In the genomic region with DNA sequence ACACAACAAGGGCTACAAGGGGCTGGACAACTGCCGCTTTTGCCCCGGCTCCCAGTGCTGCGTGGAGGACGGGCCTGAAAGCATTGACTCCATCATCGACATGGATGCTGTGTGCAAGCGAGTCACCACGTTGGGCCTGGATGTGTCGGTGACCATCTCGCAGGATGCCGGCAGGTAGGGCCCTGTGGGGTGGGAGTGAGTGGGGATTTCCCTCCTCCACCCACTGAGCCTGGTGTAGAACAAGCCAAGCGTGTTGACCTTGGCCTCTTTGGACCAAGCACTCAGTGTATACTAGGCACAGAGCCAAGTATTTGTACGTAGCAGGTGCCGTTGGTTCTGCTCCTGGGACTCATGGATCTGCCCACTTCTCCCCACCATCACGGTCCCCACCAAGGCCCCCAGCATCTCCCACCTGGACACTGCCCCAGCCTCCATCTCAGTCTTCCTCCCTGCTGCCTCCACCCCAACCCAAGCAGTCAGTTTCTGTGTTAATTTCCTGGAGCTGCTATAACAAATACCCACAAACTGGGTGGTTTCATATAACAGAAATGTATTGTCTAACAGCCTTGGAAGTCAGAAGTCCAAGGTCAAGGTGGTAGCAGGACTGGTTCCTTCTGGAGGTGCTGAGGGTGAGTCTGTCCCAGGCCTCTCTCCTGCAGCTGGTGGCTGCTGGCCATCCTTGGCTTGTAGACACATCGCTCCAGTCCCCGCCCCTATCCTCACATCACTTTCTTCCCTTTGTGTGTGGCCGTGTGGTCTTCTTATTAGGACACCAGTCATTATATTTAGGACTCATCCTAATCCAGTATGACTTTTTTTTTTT, we compare ENCODE assay signal across 22 cellular contexts. TPM values are rescaled to one million over a fixed set of nuclear protein-coding genes. Genes with fewer than 3 reads are reported as not detected.
A peak's percentile ranks its signal among the peaks of the same experiment; 100 is the strongest.
DNase-seq lines count a peak whose midpoint lies in the region; ATAC-seq and TF ChIP-seq lines count a peak whose summit lies in the region.
"Had no signal": no experiment of that assay in that cellular context is flagged by ENCODE, and none has a peak within 500 bp of the region (broad histone marks: within the 10 kb centered on the region; RNA-seq: fewer than 3 reads in every experiment).

No MANE protein-coding gene starts in this region.

- peak in 1 of 2 donors; percentile 21 for TF ChIP-seq RAD21 in liver (IDR thresholded peaks at IDR 0.05)

- POLR2A ChIA-PET in HEK293 (lab: Yijun Ruan, JAX), result no interaction called here

- H3K27ac ChIP-seq in HEK293 (ENCODE audit: extremely low read depth, low read depth, low read length) (no peak overlapping the region), VCaP (peak overlapping the region; percentile 40), liver (ENCODE audit: low read depth in 1 of 2, low read length in 2 of 2) (peak overlapping the region in 1 of 2 donors; percentile 19)
- H3K27ac ChIP-seq: heart left ventricle, sigmoid colon had no signal

- H3K9ac ChIP-seq in liver (ENCODE audit: low read depth in 1 of 2, low read length in 2 of 2), result no peak overlapping the region

- H3K9me3 ChIP-seq in HEK293 (ENCODE audit: control insufficient read depth, insufficient read depth, low read depth, low read length) (no peaks in the 10 kb centered on the region), liver (ENCODE audit: control insufficient read depth in 4 of 4, low read length in 3 of 4) (no peaks in the 10 kb centered on the region)
- H3K9me3 ChIP-seq: sigmoid colon had no signal

- H3K4me1 ChIP-seq in HEK293 (ENCODE audit: control insufficient read depth, insufficient read depth, low read length) (no peaks in the 10 kb centered on the region), liver (ENCODE audit: control insufficient read depth in 4 of 4, insufficient read depth in 4 of 4, low read length in 3 of 4) (peaks cover 6 to 11% (median 8%) of the 10 kb centered on the region in 4 donors)
- H3K4me1 ChIP-seq: sigmoid colon had no signal

- TF ChIP-seq CTCF in HEK293 (tag by site-specific recombination; IDR thresholded peaks at IDR 0.05) (no peak), VCaP (conservative IDR thresholded peaks at IDR 0.05) (no peak), liver (IDR thresholded peaks at IDR 0.05; ENCODE audit: low read depth, low read length, missing input control) (no peak)

- no peaks in the 10 kb centered on the region for H3K27me3 ChIP-seq in liver (ENCODE audit: control insufficient read depth in 4 of 4, insufficient read depth in 4 of 4, low read length in 3 of 4)
- H3K27me3 ChIP-seq: heart left ventricle, sigmoid colon, tibial artery had no signal

- ATAC-seq in GM19397 (IDR thresholded peaks at IDR 0.05; ENCODE audit: unreplicated experiment), result no peak
- ATAC-seq: HCT116 had no signal

- H3K4me3 ChIP-seq in HEK293 (ENCODE audit: low read depth, low read length) (no peak overlapping the region), liver (ENCODE audit: low read depth in 1 of 3, low read length in 3 of 3) (no peak overlapping the region)
- H3K4me3 ChIP-seq: heart left ventricle, sigmoid colon, tibial artery had no signal

- H3K36me3 ChIP-seq in HEK293 (ENCODE audit: control insufficient read depth in 2 of 2, insufficient read depth in 1 of 2, low read length in 2 of 2), result peaks cover 0 to 26% of the 10 kb centered on the region in 2 experiments; a peak in 2 of 3 replicates
- peaks cover 7 to 34% (median 21%) of the 10 kb centered on the region in 4 donors for H3K36me3 ChIP-seq in liver (ENCODE audit: control insufficient read depth in 4 of 4, insufficient read depth in 3 of 4, low read depth in 1 of 4, low read length in 3 of 4)

- intact Hi-C loops in posterior vena cava (cut with DNase I), result loop anchor here in 1 of 2 donors (10.0 kb wide), 1 partner anchor 47 kb away; no protein-coding TSS in a partner anchor

- no peak for DNase-seq in activated CD4-positive, alpha-beta T cell treated with anti-CD3 and anti-CD28 coated beads for 48 hours
- no peak for DNase-seq in posterior vena cava (ENCODE audit: low spot score)
- DNase-seq: activated CD4-positive, CD25-positive, alpha-beta regulatory T cell treated with anti-CD3 and anti-CD28 coated beads, Interleukin-2, amount 50 U/mL, for 72 hours; activated naive CD8-positive, alpha-beta T cell treated with anti-CD3 and anti-CD28 coated beads for 36 hours; CD4-positive, CD25-positive, alpha-beta regulatory T cell; endodermal cell; heart left ventricle; mammary epithelial cell; MM.1S; NCI-H226; sigmoid colon; stimulated activated naive CD4-positive, alpha-beta T cell treated with Interleukin-2 at 50 U/mL for 16 hours; T1000; tibial artery had no signal

- CTCF ChIA-PET in HEK293 (lab: Yijun Ruan, JAX), result interaction anchor here (0.6 to 0.8 kb wide), 3 partner anchors 8 to 78 kb away, joined by 3 to 5 read pairs (median 4); no protein-coding TSS in a partner anchor

- WGBS in liver, result 71% methylated on average over 17 of the region's 17 CpGs

TF ChIP-seq in HEK293, 187 proteins besides CTCF, POLR2A, EP300 and RAD21 (continues in another document):
- no peak for TF ChIP-seq SP3 (tag by site-specific recombination; IDR thresholded peaks at IDR 0.05)
- TF ChIP-seq, protein P1, sequence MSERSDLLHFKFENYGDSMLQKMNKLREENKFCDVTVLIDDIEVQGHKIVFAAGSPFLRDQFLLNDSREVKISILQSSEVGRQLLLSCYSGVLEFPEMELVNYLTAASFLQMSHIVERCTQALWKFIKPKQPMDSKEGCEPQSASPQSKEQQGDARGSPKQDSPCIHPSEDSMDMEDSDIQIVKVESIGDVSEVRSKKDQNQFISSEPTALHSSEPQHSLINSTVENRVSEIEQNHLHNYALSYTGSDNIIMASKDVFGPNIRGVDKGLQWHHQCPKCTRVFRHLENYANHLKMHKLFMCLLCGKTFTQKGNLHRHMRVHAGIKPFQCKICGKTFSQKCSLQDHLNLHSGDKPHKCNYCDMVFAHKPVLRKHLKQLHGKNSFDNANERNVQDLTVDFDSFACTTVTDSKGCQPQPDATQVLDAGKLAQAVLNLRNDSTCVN (tag by site-specific recombination; optimal IDR thresholded peaks at IDR 0.05), result no peak

TF ChIP-seq in liver, 16 proteins besides CTCF, POLR2A, EP300 and RAD21:
- peak; percentile 74 to 80 for TF ChIP-seq HNF4A (conservative IDR thresholded peaks at IDR 0.05)
- TF ChIP-seq ATF3 (IDR thresholded peaks at IDR 0.05), result no peak
- TF ChIP-seq SP1 (IDR thresholded peaks at IDR 0.05), result peak; percentile 62
- peak; percentile 54 to 56 for TF ChIP-seq RXRA (IDR thresholded peaks at IDR 0.05)
- TF ChIP-seq FOXA2 (IDR thresholded peaks at IDR 0.05), result peak; percentile 52

RNA-seq across cellular contexts. Expression of gene PGPEP1, which starts 17.3 kb away (rescaled TPM):
- total RNA-seq in liver (10 to 100 TPM; 21.5 to 48.3 TPM), posterior vena cava (10 to 100 TPM; 42.8 to 48.6 TPM)
- polyA plus RNA-seq in liver, result 10 to 100 TPM; 15.8 to 30.8 TPM

RNA-seq across cellular contexts. Expression of gene GDF15, which starts 28.3 kb away (rescaled TPM):
- total RNA-seq in liver (10 to 100 TPM in 1 of 2 donors, under 1 TPM in 1; 0.42 to 11.6 TPM), posterior vena cava (1 to 10 TPM; 3.1 to 4.5 TPM)
- polyA plus RNA-seq in liver, result 1 to 10 TPM; 6.7 to 7.7 TPM
- total RNA-seq: activated naive CD8-positive, alpha-beta T cell treated with anti-CD3 and anti-CD28 coated beads for 36 hours; activated T-helper 1 cell treated with anti-CD3 and anti-CD28 coated beads, Interleukin-12 subunit alpha, Interleukin-12 subunit beta, Interleukin-2, Interleukin-4 antibody, amounts not matched to agents 30 ng/mL and 10 ng/mL and 1 ng/mL, durations not matched to agents 14 hours and 24 hours and 36 hours; CD4-positive, CD25-positive, alpha-beta regulatory T cell had no signal
- polyA plus RNA-seq: CD4-positive, CD25-positive, alpha-beta regulatory T cell had no signal

RNA-seq across cellular contexts. Expression of gene LSM4, which starts 34.8 kb away (rescaled TPM):
- 100 to 1,000 TPM in 1 of 2 donors, 10 to 100 TPM in 1; 42.4 to 100 TPM for total RNA-seq in liver
- polyA plus RNA-seq in liver, result 10 to 100 TPM; 68.4 to 81.9 TPM
- 10 to 100 TPM; 44.4 to 46.9 TPM for total RNA-seq in posterior vena cava

RNA-seq across cellular contexts. Expression of gene LRRC25, which starts 39.8 kb away (rescaled TPM):
- total RNA-seq in liver (10 to 100 TPM in 1 of 2 donors, 1 to 10 TPM in 1; 7.9 to 13.4 TPM), posterior vena cava (10 to 100 TPM in 1 of 2 donors, 1 to 10 TPM in 1; 6.8 to 16.8 TPM)
- polyA plus RNA-seq in liver, result 1 to 10 TPM; 2.3 to 5.8 TPM
- total RNA-seq: activated naive CD8-positive, alpha-beta T cell treated with anti-CD3 and anti-CD28 coated beads for 36 hours; activated T-helper 1 cell treated with anti-CD3 and anti-CD28 coated beads, Interleukin-12 subunit alpha, Interleukin-12 subunit beta, Interleukin-2, Interleukin-4 antibody, amounts not matched to agents 30 ng/mL and 10 ng/mL and 1 ng/mL, durations not matched to agents 14 hours and 24 hours and 36 hours; CD4-positive, CD25-positive, alpha-beta regulatory T cell; endodermal cell; mammary epithelial cell; osteocyte; RPMI7951 had no signal
- polyA plus RNA-seq: mammary epithelial cell had no signal
